39 cellular contexts compared by ENCODE assay signal in the genomic region with DNA sequence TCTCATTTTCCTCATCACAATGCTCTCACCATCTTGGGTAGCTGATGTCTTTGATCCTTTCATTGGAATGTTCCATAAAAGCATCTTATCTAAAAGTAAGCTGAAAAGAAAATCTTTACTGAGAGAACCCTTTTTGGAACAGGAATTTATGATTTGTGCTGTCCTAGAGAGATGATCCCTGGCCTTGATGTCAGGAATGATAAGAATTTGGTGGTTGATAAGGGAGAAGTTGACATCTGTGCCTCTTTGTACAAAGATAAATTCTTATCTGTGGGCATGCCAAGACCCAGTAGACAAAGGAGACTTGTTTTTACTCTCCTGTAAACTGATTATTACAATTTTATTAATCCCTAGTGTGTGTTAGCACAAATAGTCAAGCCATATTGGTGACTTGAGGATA. TPM values are rescaled to one million over a fixed set of nuclear protein-coding genes. Genes with fewer than 3 reads are reported as not detected.
"Had no signal": no experiment of that assay in that cellular context is flagged by ENCODE, and none has a peak within 500 bp of the region (broad histone marks: within the 10 kb centered on the region; RNA-seq: fewer than 3 reads in every experiment).

No MANE protein-coding gene starts in this region.

- H3K27ac Mint-ChIP-seq: activated CD4-positive, alpha-beta memory T cell treated with anti-CD3 and anti-CD28 coated beads, Interleukin-2, amount 10 ng/mL, durations not matched to agents 7 days and 5 days; activated CD8-positive, alpha-beta memory T cell treated with anti-CD3 and anti-CD28 coated beads, Interleukin-2, amount 10 ng/mL, durations not matched to agents 7 days and 5 days; activated naive CD4-positive, alpha-beta T cell treated with anti-CD3 and anti-CD28 coated beads, Interleukin-2, amount 10 ng/mL, durations not matched to agents 7 days and 5 days; activated naive CD8-positive, alpha-beta T cell; activated naive CD8-positive, alpha-beta T cell treated with anti-CD3 and anti-CD28 coated beads, Interleukin-2, amount 50 U/mL, for 24 hours; brain; T-helper 1 cell treated with Interleukin-12 subunit alpha and Interleukin-12 subunit beta and Interleukin-4 antibody, amounts not matched to agents 30 μg/mL and 1 μg/mL, for 36 hours; T-helper 2 cell treated with Interferon-gamma antibody and Interleukin-4, amounts not matched to agents 5 μg/mL and 100 μg/mL, for 36 hours had no signal

- H3K4me1 Mint-ChIP-seq: activated CD4-positive, alpha-beta memory T cell treated with anti-CD3 and anti-CD28 coated beads, Interleukin-2, amount 10 ng/mL, durations not matched to agents 7 days and 5 days; activated CD8-positive, alpha-beta memory T cell treated with anti-CD3 and anti-CD28 coated beads, Interleukin-2, amount 10 ng/mL, durations not matched to agents 7 days and 5 days; activated naive CD4-positive, alpha-beta T cell treated with anti-CD3 and anti-CD28 coated beads, Interleukin-2, amount 10 ng/mL, durations not matched to agents 7 days and 5 days; activated naive CD8-positive, alpha-beta T cell treated with anti-CD3 and anti-CD28 coated beads, Interleukin-2, amount 50 U/mL, for 24 hours had no signal

- H3K9me3 ChIP-seq: Peyer's patch, SJSA1 had no signal

- H3K9me3 Mint-ChIP-seq: activated CD4-positive, alpha-beta memory T cell treated with anti-CD3 and anti-CD28 coated beads, Interleukin-2, amount 10 ng/mL, durations not matched to agents 7 days and 5 days; activated naive CD4-positive, alpha-beta T cell treated with anti-CD3 and anti-CD28 coated beads, Interleukin-2, amount 10 ng/mL, durations not matched to agents 7 days and 5 days; activated naive CD8-positive, alpha-beta T cell treated with anti-CD3 and anti-CD28 coated beads, Interleukin-2, amount 50 U/mL, for 24 hours; brain; T-helper 1 cell treated with Interleukin-12 subunit alpha and Interleukin-12 subunit beta and Interleukin-4 antibody, amounts not matched to agents 30 μg/mL and 1 μg/mL, for 36 hours; T-helper 2 cell treated with Interferon-gamma antibody and Interleukin-4, amounts not matched to agents 5 μg/mL and 100 μg/mL, for 36 hours had no signal

- H3K36me3 ChIP-seq: Peyer's patch, SJSA1 had no signal

- H3K4me1 ChIP-seq: Peyer's patch, SJSA1 had no signal

- H3K27me3 ChIP-seq: Peyer's patch, SJSA1 had no signal

- H3K27ac ChIP-seq: Peyer's patch, SJSA1 had no signal

- H3K36me3 Mint-ChIP-seq: activated CD8-positive, alpha-beta memory T cell treated with anti-CD3 and anti-CD28 coated beads, Interleukin-2, amount 10 ng/mL, durations not matched to agents 7 days and 5 days; activated naive CD4-positive, alpha-beta T cell treated with anti-CD3 and anti-CD28 coated beads, Interleukin-2, amount 10 ng/mL, durations not matched to agents 7 days and 5 days; activated naive CD8-positive, alpha-beta T cell had no signal

- H3K4me3 ChIP-seq: Peyer's patch, SJSA1 had no signal

- ATAC-seq: activated CD8-positive, alpha-beta memory T cell treated with anti-CD3 and anti-CD28 coated beads, Interleukin-2, amount 10 ng/mL, durations not matched to agents 7 days and 5 days; activated naive CD8-positive, alpha-beta T cell treated with anti-CD3 and anti-CD28 coated beads, Interleukin-2, amount 50 U/mL, for 24 hours; PC-3 had no signal

- DNase-seq: activated CD4-positive, alpha-beta memory T cell treated with anti-CD3 and anti-CD28 coated beads, Interleukin-2, amount 10 ng/mL, durations not matched to agents 7 days and 5 days; activated CD4-positive, alpha-beta T cell treated with anti-CD3 and anti-CD28 coated beads for 1 hour; activated CD4-positive, alpha-beta T cell treated with anti-CD3 and anti-CD28 coated beads for 48 hours; activated CD4-positive, CD25-positive, alpha-beta regulatory T cell; activated CD8-positive, alpha-beta memory T cell treated with anti-CD3 and anti-CD28 coated beads for 24 hours; activated CD8-positive, alpha-beta memory T cell treated with anti-CD3 and anti-CD28 coated beads, Interleukin-2, amount 10 ng/mL, durations not matched to agents 7 days and 5 days; activated CD8-positive, alpha-beta memory T cell treated with anti-CD3 and anti-CD28 coated beads, Interleukin-2, amount 50 U/mL, for 48 hours; activated effector memory CD4-positive, alpha-beta T cell treated with Interleukin-2 at 50 U/mL for 16 hours; activated naive CD4-positive, alpha-beta T cell treated with anti-CD3 and anti-CD28 coated beads, Interleukin-2, amount 10 ng/mL, durations not matched to agents 7 days and 5 days; activated naive CD8-positive, alpha-beta T cell treated with anti-CD3 and anti-CD28 coated beads, Interleukin-2, amount 50 U/mL, for 24 hours; activated T-cell treated with anti-CD3 and anti-CD28 coated beads, Interleukin-2, amount 50 U/mL, for 48 hours; anterior cingulate cortex; caudate nucleus; cerebellar nuclear complex; Kasumi-1; KG1; MM.1S; MV-4-11; NCI-H1092 treated with DMSO at 0.1 percent for 48 hours; NCI-H1417; NCI-H146; NCI-H187; NCI-H2029 treated with DMSO at 0.1 percent for 48 hours; NCI-H2107; NCI-H2171; NCI-H510A; NCI-H526; NCI-H748 treated with DMSO at 0.1 percent for 48 hours; NK-92 treated with Interleukin-12 subunit alpha and Interleukin-12 subunit beta, amount 100 ng/mL, for 24 hours; PC-3; Peyer's patch; RPMI8226; SHP77 treated with DMSO at 0.1 percent for 48 hours had no signal

- H3K4me3 Mint-ChIP-seq: activated CD4-positive, alpha-beta memory T cell treated with anti-CD3 and anti-CD28 coated beads, Interleukin-2, amount 10 ng/mL, durations not matched to agents 7 days and 5 days; activated CD8-positive, alpha-beta memory T cell treated with anti-CD3 and anti-CD28 coated beads, Interleukin-2, amount 10 ng/mL, durations not matched to agents 7 days and 5 days; activated naive CD4-positive, alpha-beta T cell treated with anti-CD3 and anti-CD28 coated beads, Interleukin-2, amount 10 ng/mL, durations not matched to agents 7 days and 5 days; activated naive CD8-positive, alpha-beta T cell; activated naive CD8-positive, alpha-beta T cell treated with anti-CD3 and anti-CD28 coated beads, Interleukin-2, amount 50 U/mL, for 24 hours; brain; T-helper 1 cell treated with Interleukin-12 subunit alpha and Interleukin-12 subunit beta and Interleukin-4 antibody, amounts not matched to agents 30 μg/mL and 1 μg/mL, for 36 hours; T-helper 2 cell treated with Interferon-gamma antibody and Interleukin-4, amounts not matched to agents 5 μg/mL and 100 μg/mL, for 36 hours had no signal

RNA-seq across cellular contexts. Expression of a gene that starts 36.9 kb away (rescaled TPM):
- total RNA-seq: activated CD4-positive, alpha-beta memory T cell treated with anti-CD3 and anti-CD28 coated beads, Interleukin-2, amount 10 ng/mL, durations not matched to agents 7 days and 5 days; activated CD8-positive, alpha-beta memory T cell treated with anti-CD3 and anti-CD28 coated beads, Interleukin-2, amount 10 ng/mL, durations not matched to agents 7 days and 5 days; bronchial epithelial cell; SJSA1 had no signal
